ENCODE assay signal across 8 cellular contexts in the genomic region with DNA sequence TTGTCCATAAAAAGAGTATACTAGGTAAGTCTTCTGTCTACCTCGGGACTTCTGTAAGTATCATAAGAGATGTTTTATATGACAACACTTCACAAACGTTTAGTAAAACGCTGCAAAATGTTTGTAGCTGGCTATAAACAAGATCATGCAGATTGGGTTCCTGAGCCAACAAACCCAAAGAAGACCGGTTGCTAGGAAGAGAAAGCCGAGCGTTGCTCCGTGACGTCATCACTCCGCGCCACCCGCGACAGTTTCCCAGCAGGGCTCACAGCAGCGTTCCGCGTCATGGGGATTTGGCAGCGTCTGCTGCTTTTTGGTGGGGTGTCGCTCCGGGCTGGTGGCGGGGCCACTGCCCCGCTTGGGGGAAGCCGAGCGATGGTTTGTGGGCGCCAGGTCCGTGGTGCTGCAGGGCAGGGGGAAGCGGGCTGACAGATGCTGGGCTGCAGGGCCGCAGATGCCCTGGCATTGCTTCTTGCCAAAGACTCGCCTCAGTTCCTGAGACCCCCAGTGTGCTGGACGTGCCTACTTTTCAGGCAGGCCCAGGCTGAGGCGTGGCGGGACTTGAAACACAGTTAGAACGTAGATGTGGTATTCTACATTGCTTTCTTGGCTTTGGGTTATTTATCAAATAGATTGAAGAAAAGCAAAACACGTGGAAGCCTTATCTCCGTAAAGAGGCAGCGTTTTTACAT. TPM values are rescaled to one million over a fixed set of nuclear protein-coding genes. Genes with fewer than 3 reads are reported as not detected.
DNase-seq lines count a peak whose midpoint lies in the region; ATAC-seq and TF ChIP-seq lines count a peak whose summit lies in the region.

A gene with protein sequence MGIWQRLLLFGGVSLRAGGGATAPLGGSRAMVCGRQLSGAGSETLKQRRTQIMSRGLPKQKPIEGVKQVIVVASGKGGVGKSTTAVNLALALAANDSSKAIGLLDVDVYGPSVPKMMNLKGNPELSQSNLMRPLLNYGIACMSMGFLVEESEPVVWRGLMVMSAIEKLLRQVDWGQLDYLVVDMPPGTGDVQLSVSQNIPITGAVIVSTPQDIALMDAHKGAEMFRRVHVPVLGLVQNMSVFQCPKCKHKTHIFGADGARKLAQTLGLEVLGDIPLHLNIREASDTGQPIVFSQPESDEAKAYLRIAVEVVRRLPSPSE (plus strand): TSS at position 250 of the 692 bp plus-strand sequence. CDS start 36 bp downstream, at position 286.

- peaks cover 19% of the 10 kb centered on the region for H3K4me1 Mint-ChIP-seq in activated naive CD8-positive, alpha-beta T cell treated with anti-CD3 and anti-CD28 coated beads for 36 hours

- intact Hi-C loops in Right ventricle myocardium inferior (cut with DNase I) = loop anchor here (2.0 to 10.0 kb wide), 3 partner anchors 364 to 642 kb away; a partner anchor contains a TSS
- intact Hi-C loops in ovary (cut with DNase I) = no loop called here
- intact Hi-C loops in thyroid gland (cut with DNase I) = no loop called here

- H3K4me3 Mint-ChIP-seq in activated naive CD8-positive, alpha-beta T cell treated with anti-CD3 and anti-CD28 coated beads for 36 hours = peak within 1 kb of the TSS; percentile 92

- WGBS in ovary, 3 donors = 0% methylated on average over 32 to 34 of the region's 34 CpGs
- 1% methylated on average over 24 to 32 of the region's 34 CpGs for WGBS in thyroid gland, 2 donors

- no peaks in the 10 kb centered on the region for H3K36me3 ChIP-seq in ovary
- no peaks in the 10 kb centered on the region for H3K36me3 ChIP-seq in thyroid gland

- ATAC-seq in HG02610 (IDR thresholded peaks at IDR 0.05; ENCODE audit: unreplicated experiment) (peak; percentile 97), Right ventricle myocardium inferior (peak; percentile 93)

- TF ChIP-seq EP300 in ovary (IDR thresholded peaks at IDR 0.05) = peak; percentile 15

- peaks cover 2% of the 10 kb centered on the region for H3K9me3 Mint-ChIP-seq in activated naive CD8-positive, alpha-beta T cell treated with anti-CD3 and anti-CD28 coated beads for 36 hours

- H3K9me3 ChIP-seq in ovary (no peaks in the 10 kb centered on the region), thyroid gland (no peaks in the 10 kb centered on the region)

- DNase-seq in NCI-H1092 treated with DMSO at 0.1 percent for 48 hours (lab: John Stamatoyannopoulos, UW) = peak; percentile 95
- DNase-seq in SKM-1 (lab: John Stamatoyannopoulos, UW; ENCODE audit: unreplicated experiment) = peak; percentile 22
- DNase-seq in activated naive CD8-positive, alpha-beta T cell treated with anti-CD3 and anti-CD28 coated beads for 36 hours = peak; percentile 95
- peak; percentile 98 for DNase-seq in Right ventricle myocardium inferior (ENCODE audit: missing footprints)
- peak; percentile 92 to 97 (median 96) for DNase-seq in ovary
- DNase-seq in thyroid gland = peak; percentile 94 to 95

- TF ChIP-seq CTCF in ovary (IDR thresholded peaks at IDR 0.05) = no peak
- peak in 1 of 6 experiments; percentile 22 for TF ChIP-seq CTCF in thyroid gland (IDR thresholded peaks at IDR 0.05)

- H3K4me3 ChIP-seq in GM08714 (ENCODE audit: low read length) (peak within 1 kb of the TSS; percentile 94), ovary (peak within 1 kb of the TSS; percentile 87), thyroid gland (replicated peaks in 1 of 3) (peak within 1 kb of the TSS; percentile 56 to 88 (median 85))

- H3K4me1 ChIP-seq in ovary (ENCODE audit: insufficient read depth) = no peaks in the 10 kb centered on the region
- peaks cover 0 to 4% of the 10 kb centered on the region in 2 donors for H3K4me1 ChIP-seq in thyroid gland

- peaks cover 7% of the 10 kb centered on the region for H3K36me3 Mint-ChIP-seq in activated naive CD8-positive, alpha-beta T cell treated with anti-CD3 and anti-CD28 coated beads for 36 hours

- TF ChIP-seq POLR2A in ovary (IDR thresholded peaks at IDR 0.05) = peak; percentile 36
- TF ChIP-seq POLR2A in thyroid gland (IDR thresholded peaks at IDR 0.05) = peak in 1 of 2 donors; percentile 59

- peak within 1 kb of the TSS; percentile 95 for H3K27ac Mint-ChIP-seq in activated naive CD8-positive, alpha-beta T cell treated with anti-CD3 and anti-CD28 coated beads for 36 hours

- H3K27me3 Mint-ChIP-seq in activated naive CD8-positive, alpha-beta T cell treated with anti-CD3 and anti-CD28 coated beads for 36 hours = peaks cover 8% of the 10 kb centered on the region

- H3K27ac ChIP-seq in ovary (peak within 1 kb of the TSS in 1 of 2 donors; percentile 51), thyroid gland (peak within 1 kb of the TSS; percentile 71 to 77 (median 76))

- H3K27me3 ChIP-seq in ovary (no peaks in the 10 kb centered on the region), thyroid gland (no peaks in the 10 kb centered on the region)

RNA-seq across cellular contexts. Expression of the gene that starts here (rescaled TPM):
- 10 to 100 TPM in 1 of 2 experiments, 1 to 10 TPM in 1; 9.5 to 12.3 TPM for total RNA-seq in activated naive CD8-positive, alpha-beta T cell treated with anti-CD3 and anti-CD28 coated beads for 36 hours
- total RNA-seq in Right ventricle myocardium inferior (28.6 TPM), ovary (10 to 100 TPM in 6 of 7 donors, 1 to 10 TPM in 1; 9.8 to 17.6 (median 14.0) TPM), thyroid gland (10 to 100 TPM; 12.0 to 27.1 (median 14.2) TPM)
- polyA plus RNA-seq in ovary = 10 to 100 TPM in 1 of 2 donors, 1 to 10 TPM in 1; 5.8 to 12.0 TPM

Comparison
In these comparisons a context has a peak if more than half of its experiments do, and no peak if none do; other contexts are left out.
1. DNase-seq: peak in every context shown above with its lines; median percentile 98 in Right ventricle myocardium inferior; 96 in ovary; 95 in NCI-H1092 treated with DMSO at 0.1 percent for 48 hours; 95 in activated naive CD8-positive, alpha-beta T cell treated with anti-CD3 and anti-CD28 coated beads for 36 hours; 94 in thyroid gland; 22 in SKM-1.